Comparison of ENCODE assay signal across 2 cellular contexts in the genomic region with DNA sequence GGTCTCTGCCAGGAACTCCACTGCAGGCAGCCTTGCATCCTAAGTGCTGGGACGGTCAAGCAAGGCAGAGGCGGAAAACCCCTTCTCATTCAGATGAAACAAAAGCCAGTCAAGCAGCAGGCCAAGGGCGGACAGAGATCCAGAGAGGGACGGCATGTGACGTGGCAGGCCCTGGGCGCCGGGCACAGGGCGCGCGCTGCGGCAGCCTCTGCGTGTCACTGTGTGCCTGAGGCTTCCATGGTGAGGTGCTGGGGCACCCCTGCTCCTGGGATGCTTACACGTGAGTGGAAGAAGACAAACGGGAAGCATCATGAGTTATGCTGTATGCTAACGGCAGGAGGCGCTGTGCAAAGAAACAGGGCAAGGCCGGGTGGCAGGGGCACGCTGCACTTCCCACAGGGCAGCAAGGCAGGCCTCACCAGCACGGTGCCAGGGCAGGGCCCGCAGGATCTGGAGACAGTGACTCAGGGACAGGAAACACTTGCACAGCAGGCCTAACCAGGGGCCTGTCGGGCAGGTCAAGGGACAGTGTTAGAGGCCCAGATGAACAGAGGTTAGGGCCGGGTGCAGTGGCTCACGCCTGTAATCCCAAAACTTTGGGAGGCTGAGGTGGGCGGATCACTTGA.
TF ChIP-seq lines count a peak whose summit lies in the region.

No MANE protein-coding gene starts in this region.

TF ChIP-seq in HCT116, 20 proteins besides CTCF, POLR2A, EP300 and RAD21 (continued from another document):
- TF ChIP-seq, protein P1, sequence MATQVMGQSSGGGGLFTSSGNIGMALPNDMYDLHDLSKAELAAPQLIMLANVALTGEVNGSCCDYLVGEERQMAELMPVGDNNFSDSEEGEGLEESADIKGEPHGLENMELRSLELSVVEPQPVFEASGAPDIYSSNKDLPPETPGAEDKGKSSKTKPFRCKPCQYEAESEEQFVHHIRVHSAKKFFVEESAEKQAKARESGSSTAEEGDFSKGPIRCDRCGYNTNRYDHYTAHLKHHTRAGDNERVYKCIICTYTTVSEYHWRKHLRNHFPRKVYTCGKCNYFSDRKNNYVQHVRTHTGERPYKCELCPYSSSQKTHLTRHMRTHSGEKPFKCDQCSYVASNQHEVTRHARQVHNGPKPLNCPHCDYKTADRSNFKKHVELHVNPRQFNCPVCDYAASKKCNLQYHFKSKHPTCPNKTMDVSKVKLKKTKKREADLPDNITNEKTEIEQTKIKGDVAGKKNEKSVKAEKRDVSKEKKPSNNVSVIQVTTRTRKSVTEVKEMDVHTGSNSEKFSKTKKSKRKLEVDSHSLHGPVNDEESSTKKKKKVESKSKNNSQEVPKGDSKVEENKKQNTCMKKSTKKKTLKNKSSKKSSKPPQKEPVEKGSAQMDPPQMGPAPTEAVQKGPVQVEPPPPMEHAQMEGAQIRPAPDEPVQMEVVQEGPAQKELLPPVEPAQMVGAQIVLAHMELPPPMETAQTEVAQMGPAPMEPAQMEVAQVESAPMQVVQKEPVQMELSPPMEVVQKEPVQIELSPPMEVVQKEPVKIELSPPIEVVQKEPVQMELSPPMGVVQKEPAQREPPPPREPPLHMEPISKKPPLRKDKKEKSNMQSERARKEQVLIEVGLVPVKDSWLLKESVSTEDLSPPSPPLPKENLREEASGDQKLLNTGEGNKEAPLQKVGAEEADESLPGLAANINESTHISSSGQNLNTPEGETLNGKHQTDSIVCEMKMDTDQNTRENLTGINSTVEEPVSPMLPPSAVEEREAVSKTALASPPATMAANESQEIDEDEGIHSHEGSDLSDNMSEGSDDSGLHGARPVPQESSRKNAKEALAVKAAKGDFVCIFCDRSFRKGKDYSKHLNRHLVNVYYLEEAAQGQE (IDR thresholded peaks at IDR 0.05; ENCODE audit: low read depth) = no peak
- TF ChIP-seq ZNF274 (IDR thresholded peaks at IDR 0.05; ENCODE audit: low read depth, low read length) (no peak), ZFX (IDR thresholded peaks at IDR 0.05) (no peak), TCF7L2 (IDR thresholded peaks at IDR 0.05; ENCODE audit: borderline replicate concordance, extremely low read depth, insufficient read depth, insufficient read length) (no peak), EGR1 (IDR thresholded peaks at IDR 0.05; ENCODE audit: low read depth) (no peak), SIN3A (IDR thresholded peaks at IDR 0.05; ENCODE audit: low read depth) (no peak), POLR2AphosphoS5 (IDR thresholded peaks at IDR 0.05; ENCODE audit: low read depth, low read length) (no peak), SP1 (IDR thresholded peaks at IDR 0.05; ENCODE audit: low read depth) (no peak), JUND (IDR thresholded peaks at IDR 0.05) (no peak), YY1 (IDR thresholded peaks at IDR 0.05; ENCODE audit: extremely low read depth, insufficient replicate concordance, low read depth, low read length) (no peak), CBX3 (IDR thresholded peaks at IDR 0.05; ENCODE audit: low read depth) (no peak), ELF1 (IDR thresholded peaks at IDR 0.05; ENCODE audit: borderline replicate concordance, low read depth) (no peak), EZH2phosphoT487 (IDR thresholded peaks at IDR 0.05; ENCODE audit: borderline replicate concordance) (no peak), FOSL1 (IDR thresholded peaks at IDR 0.05; ENCODE audit: low read depth) (no peak), SRF (IDR thresholded peaks at IDR 0.05; ENCODE audit: low read depth) (no peak)
- TF ChIP-seq, protein P2, sequence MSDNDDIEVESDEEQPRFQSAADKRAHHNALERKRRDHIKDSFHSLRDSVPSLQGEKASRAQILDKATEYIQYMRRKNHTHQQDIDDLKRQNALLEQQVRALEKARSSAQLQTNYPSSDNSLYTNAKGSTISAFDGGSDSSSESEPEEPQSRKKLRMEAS (IDR thresholded peaks at IDR 0.05) = no peak
- TF ChIP-seq, protein P3, sequence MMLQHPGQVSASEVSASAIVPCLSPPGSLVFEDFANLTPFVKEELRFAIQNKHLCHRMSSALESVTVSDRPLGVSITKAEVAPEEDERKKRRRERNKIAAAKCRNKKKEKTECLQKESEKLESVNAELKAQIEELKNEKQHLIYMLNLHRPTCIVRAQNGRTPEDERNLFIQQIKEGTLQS (IDR thresholded peaks at IDR 0.05) = no peak
TF ChIP-seq in HCT116: peak in this region for 0.

TF ChIP-seq in SK-N-SH, 30 proteins besides CTCF, POLR2A, EP300 and RAD21 (continued from another document):
- TF ChIP-seq FOXJ3 (CRISPR knock-in tag; IDR thresholded peaks at IDR 0.05) (no peak), TEAD4 (IDR thresholded peaks at IDR 0.05; ENCODE audit: borderline replicate concordance, insufficient read depth) (no peak)
- TF ChIP-seq, protein P4, sequence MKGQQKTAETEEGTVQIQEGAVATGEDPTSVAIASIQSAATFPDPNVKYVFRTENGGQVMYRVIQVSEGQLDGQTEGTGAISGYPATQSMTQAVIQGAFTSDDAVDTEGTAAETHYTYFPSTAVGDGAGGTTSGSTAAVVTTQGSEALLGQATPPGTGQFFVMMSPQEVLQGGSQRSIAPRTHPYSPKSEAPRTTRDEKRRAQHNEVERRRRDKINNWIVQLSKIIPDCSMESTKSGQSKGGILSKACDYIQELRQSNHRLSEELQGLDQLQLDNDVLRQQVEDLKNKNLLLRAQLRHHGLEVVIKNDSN (IDR thresholded peaks at IDR 0.05; ENCODE audit: borderline replicate concordance, low read depth) = no peak
